ENCODE assay signal across 15 cellular contexts in the genomic region with DNA sequence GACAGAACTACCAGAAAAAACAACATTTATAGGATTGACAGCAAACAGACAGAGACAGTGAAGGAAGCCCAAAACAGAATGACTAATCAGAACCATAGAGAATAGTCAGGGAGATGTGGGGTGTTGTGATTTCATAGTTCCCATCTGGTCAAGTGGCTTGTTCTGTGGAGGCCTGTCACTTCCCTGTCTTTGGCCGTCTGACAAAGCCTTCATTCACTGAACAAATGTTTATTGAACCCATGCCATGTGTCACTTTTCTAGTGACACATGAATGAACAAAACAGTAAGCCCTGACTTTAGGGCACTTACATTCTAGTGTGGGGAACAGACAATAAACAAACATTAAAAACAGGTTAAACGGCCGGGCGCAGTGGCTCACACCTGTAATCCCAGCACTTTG. TPM values are rescaled to one million over a fixed set of nuclear protein-coding genes. Genes with fewer than 3 reads are reported as not detected.
DNase-seq lines count a peak whose midpoint lies in the region; ATAC-seq and TF ChIP-seq lines count a peak whose summit lies in the region.
"Had no signal": no experiment of that assay in that cellular context is flagged by ENCODE, and none has a peak within 500 bp of the region (broad histone marks: within the 10 kb centered on the region; RNA-seq: fewer than 3 reads in every experiment).

No MANE protein-coding gene starts in this region.

- H3K36me3 Mint-ChIP-seq in stimulated activated naive CD8-positive, alpha-beta T cell treated with anti-CD3 and anti-CD28 coated beads, Interleukin-15, Interleukin-2, amounts not matched to agents 100 ng/mL and 50 ng/mL, for 24 hours (ENCODE audit: low read depth) = peaks cover 9% of the 10 kb centered on the region
- H3K36me3 Mint-ChIP-seq in WTC11 (peaks cover 3% of the 10 kb centered on the region), endothelial cell (ENCODE audit: low read depth, unreplicated experiment) (peaks cover 3% of the 10 kb centered on the region)

- TF ChIP-seq CTCF in WTC11 (IDR thresholded peaks at IDR 0.05) (no peak), vagina (IDR thresholded peaks at IDR 0.05) (no peak), endothelial cell (IDR thresholded peaks at IDR 0.05; ENCODE audit: unreplicated experiment) (no peak)

- no peaks in the 10 kb centered on the region for H3K27me3 ChIP-seq in vagina

- no peak overlapping the region for H3K27ac ChIP-seq in vagina

- CTCF ChIA-PET in WTC11 (lab: Charles Lee) = interaction anchor here (0.6 to 1.3 kb wide), 6 partner anchors 98 to 1974 kb away, joined by 3 to 6 read pairs (median 3); a partner anchor contains a TSS

- no peak for ATAC-seq in stimulated activated naive CD8-positive, alpha-beta T cell treated with anti-CD3 and anti-CD28 coated beads, Interleukin-15, Interleukin-2, amounts not matched to agents 100 U/mL and 50 U/mL, for 24 hours
- no peak for ATAC-seq in WTC11
- ATAC-seq: K562 had no signal

- H3K27ac Mint-ChIP-seq in stimulated activated naive CD8-positive, alpha-beta T cell treated with anti-CD3 and anti-CD28 coated beads, Interleukin-15, Interleukin-2, amounts not matched to agents 100 ng/mL and 50 ng/mL, for 24 hours = peak overlapping the region; percentile 5
- peak overlapping the region; percentile 15; the same call in 1 of the 2 replicates for H3K27ac Mint-ChIP-seq in WTC11
- no peak overlapping the region for H3K27ac Mint-ChIP-seq in endothelial cell (ENCODE audit: unreplicated experiment)

- intact Hi-C loops in posterior vena cava (cut with DNase I) = no loop called here
- intact Hi-C loops in vagina (cut with DNase I) = loop anchor here (10.0 kb wide), 1 partner anchor 445 kb away; no protein-coding TSS in a partner anchor

- H3K36me3 ChIP-seq in vagina = no peaks in the 10 kb centered on the region

- H3K9me3 ChIP-seq in vagina = no peaks in the 10 kb centered on the region

- POLR2A ChIA-PET in WTC11 (lab: Charles Lee) = interaction anchor here (0.6 to 0.7 kb wide), 3 partner anchors 74 to 328 kb away, joined by 3 to 9 read pairs (median 7); a partner anchor contains a TSS

- no peak for TF ChIP-seq POLR2A in vagina (IDR thresholded peaks at IDR 0.05)

- H3K4me1 Mint-ChIP-seq in stimulated activated naive CD8-positive, alpha-beta T cell treated with anti-CD3 and anti-CD28 coated beads, Interleukin-15, Interleukin-2, amounts not matched to agents 100 ng/mL and 50 ng/mL, for 24 hours (ENCODE audit: low read depth) = peaks cover 33% of the 10 kb centered on the region
- H3K4me1 Mint-ChIP-seq in WTC11 (peaks cover 15% of the 10 kb centered on the region), endothelial cell (ENCODE audit: unreplicated experiment) (peaks cover 11% of the 10 kb centered on the region)

- DNase-seq in stimulated activated naive CD8-positive, alpha-beta T cell treated with anti-CD3 and anti-CD28 coated beads, Interleukin-15, Interleukin-2, amounts not matched to agents 100 U/mL and 50 U/mL, for 24 hours = no peak
- DNase-seq in WTC11 (ENCODE audit: low spot score) (no peak), inferior parietal cortex (ENCODE audit: extremely low spot score) (peak; percentile 32), posterior vena cava (ENCODE audit: low spot score) (no peak), vagina (ENCODE audit: extremely low spot score in 2 of 2) (no peak), endothelial cell (ENCODE audit: low spot score) (no peak)
- DNase-seq in activated CD8-positive, alpha-beta memory T cell treated with anti-CD3 and anti-CD28 coated beads for 24 hours = no peak
- DNase-seq: activated CD4-positive, CD25-positive, alpha-beta regulatory T cell; activated T-cell treated with anti-CD3 and anti-CD28 coated beads, Interleukin-2, amount 50 U/mL, for 1 hour; aorta; GF-D8; GOT3; NCI-H187 had no signal

- H3K27me3 Mint-ChIP-seq in stimulated activated naive CD8-positive, alpha-beta T cell treated with anti-CD3 and anti-CD28 coated beads, Interleukin-15, Interleukin-2, amounts not matched to agents 100 ng/mL and 50 ng/mL, for 24 hours = no peaks in the 10 kb centered on the region
- H3K27me3 Mint-ChIP-seq in WTC11 (ENCODE audit: low read depth) (peaks cover 4% of the 10 kb centered on the region), endothelial cell (ENCODE audit: unreplicated experiment) (peaks cover 18% of the 10 kb centered on the region)

- H3K4me1 ChIP-seq in vagina = peaks cover 24% of the 10 kb centered on the region

- H3K4me3 Mint-ChIP-seq in stimulated activated naive CD8-positive, alpha-beta T cell treated with anti-CD3 and anti-CD28 coated beads, Interleukin-15, Interleukin-2, amounts not matched to agents 100 ng/mL and 50 ng/mL, for 24 hours = no peak overlapping the region
- no peak overlapping the region for H3K4me3 Mint-ChIP-seq in WTC11
- H3K4me3 Mint-ChIP-seq in endothelial cell (ENCODE audit: unreplicated experiment) = no peak overlapping the region

- H3K9me3 Mint-ChIP-seq in stimulated activated naive CD8-positive, alpha-beta T cell treated with anti-CD3 and anti-CD28 coated beads, Interleukin-15, Interleukin-2, amounts not matched to agents 100 ng/mL and 50 ng/mL, for 24 hours = no peaks in the 10 kb centered on the region
- H3K9me3 Mint-ChIP-seq in WTC11 (no peaks in the 10 kb centered on the region), endothelial cell (ENCODE audit: unreplicated experiment) (no peaks in the 10 kb centered on the region)

- H3K4me3 ChIP-seq in vagina = no peak overlapping the region
- H3K4me3 ChIP-seq: K562 had no signal

TF ChIP-seq in WTC11, 78 proteins besides CTCF, POLR2A, EP300 and RAD21 (continues in another document):
- TF ChIP-seq, protein P1, sequence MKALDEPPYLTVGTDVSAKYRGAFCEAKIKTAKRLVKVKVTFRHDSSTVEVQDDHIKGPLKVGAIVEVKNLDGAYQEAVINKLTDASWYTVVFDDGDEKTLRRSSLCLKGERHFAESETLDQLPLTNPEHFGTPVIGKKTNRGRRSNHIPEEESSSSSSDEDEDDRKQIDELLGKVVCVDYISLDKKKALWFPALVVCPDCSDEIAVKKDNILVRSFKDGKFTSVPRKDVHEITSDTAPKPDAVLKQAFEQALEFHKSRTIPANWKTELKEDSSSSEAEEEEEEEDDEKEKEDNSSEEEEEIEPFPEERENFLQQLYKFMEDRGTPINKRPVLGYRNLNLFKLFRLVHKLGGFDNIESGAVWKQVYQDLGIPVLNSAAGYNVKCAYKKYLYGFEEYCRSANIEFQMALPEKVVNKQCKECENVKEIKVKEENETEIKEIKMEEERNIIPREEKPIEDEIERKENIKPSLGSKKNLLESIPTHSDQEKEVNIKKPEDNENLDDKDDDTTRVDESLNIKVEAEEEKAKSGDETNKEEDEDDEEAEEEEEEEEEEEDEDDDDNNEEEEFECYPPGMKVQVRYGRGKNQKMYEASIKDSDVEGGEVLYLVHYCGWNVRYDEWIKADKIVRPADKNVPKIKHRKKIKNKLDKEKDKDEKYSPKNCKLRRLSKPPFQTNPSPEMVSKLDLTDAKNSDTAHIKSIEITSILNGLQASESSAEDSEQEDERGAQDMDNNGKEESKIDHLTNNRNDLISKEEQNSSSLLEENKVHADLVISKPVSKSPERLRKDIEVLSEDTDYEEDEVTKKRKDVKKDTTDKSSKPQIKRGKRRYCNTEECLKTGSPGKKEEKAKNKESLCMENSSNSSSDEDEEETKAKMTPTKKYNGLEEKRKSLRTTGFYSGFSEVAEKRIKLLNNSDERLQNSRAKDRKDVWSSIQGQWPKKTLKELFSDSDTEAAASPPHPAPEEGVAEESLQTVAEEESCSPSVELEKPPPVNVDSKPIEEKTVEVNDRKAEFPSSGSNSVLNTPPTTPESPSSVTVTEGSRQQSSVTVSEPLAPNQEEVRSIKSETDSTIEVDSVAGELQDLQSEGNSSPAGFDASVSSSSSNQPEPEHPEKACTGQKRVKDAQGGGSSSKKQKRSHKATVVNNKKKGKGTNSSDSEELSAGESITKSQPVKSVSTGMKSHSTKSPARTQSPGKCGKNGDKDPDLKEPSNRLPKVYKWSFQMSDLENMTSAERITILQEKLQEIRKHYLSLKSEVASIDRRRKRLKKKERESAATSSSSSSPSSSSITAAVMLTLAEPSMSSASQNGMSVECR (CRISPR knock-in tag; IDR thresholded peaks at IDR 0.05; ENCODE audit: borderline replicate concordance) = no peak
- TF ChIP-seq ETV6 (CRISPR knock-in tag; IDR thresholded peaks at IDR 0.05) (no peak), RELA (CRISPR knock-in tag; IDR thresholded peaks at IDR 0.05; ENCODE audit: borderline replicate concordance) (no peak)
- TF ChIP-seq, protein P2, sequence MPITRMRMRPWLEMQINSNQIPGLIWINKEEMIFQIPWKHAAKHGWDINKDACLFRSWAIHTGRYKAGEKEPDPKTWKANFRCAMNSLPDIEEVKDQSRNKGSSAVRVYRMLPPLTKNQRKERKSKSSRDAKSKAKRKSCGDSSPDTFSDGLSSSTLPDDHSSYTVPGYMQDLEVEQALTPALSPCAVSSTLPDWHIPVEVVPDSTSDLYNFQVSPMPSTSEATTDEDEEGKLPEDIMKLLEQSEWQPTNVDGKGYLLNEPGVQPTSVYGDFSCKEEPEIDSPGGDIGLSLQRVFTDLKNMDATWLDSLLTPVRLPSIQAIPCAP (CRISPR knock-in tag; IDR thresholded peaks at IDR 0.05) = no peak
- TF ChIP-seq, protein P3, sequence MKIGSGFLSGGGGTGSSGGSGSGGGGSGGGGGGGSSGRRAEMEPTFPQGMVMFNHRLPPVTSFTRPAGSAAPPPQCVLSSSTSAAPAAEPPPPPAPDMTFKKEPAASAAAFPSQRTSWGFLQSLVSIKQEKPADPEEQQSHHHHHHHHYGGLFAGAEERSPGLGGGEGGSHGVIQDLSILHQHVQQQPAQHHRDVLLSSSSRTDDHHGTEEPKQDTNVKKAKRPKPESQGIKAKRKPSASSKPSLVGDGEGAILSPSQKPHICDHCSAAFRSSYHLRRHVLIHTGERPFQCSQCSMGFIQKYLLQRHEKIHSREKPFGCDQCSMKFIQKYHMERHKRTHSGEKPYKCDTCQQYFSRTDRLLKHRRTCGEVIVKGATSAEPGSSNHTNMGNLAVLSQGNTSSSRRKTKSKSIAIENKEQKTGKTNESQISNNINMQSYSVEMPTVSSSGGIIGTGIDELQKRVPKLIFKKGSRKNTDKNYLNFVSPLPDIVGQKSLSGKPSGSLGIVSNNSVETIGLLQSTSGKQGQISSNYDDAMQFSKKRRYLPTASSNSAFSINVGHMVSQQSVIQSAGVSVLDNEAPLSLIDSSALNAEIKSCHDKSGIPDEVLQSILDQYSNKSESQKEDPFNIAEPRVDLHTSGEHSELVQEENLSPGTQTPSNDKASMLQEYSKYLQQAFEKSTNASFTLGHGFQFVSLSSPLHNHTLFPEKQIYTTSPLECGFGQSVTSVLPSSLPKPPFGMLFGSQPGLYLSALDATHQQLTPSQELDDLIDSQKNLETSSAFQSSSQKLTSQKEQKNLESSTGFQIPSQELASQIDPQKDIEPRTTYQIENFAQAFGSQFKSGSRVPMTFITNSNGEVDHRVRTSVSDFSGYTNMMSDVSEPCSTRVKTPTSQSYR (CRISPR knock-in tag; IDR thresholded peaks at IDR 0.05) = no peak
- TF ChIP-seq, protein P4, sequence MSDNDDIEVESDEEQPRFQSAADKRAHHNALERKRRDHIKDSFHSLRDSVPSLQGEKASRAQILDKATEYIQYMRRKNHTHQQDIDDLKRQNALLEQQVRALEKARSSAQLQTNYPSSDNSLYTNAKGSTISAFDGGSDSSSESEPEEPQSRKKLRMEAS (CRISPR knock-in tag; IDR thresholded peaks at IDR 0.05) = no peak

RNA-seq across cellular contexts. Expression of a gene that starts 3.2 kb away (rescaled TPM):
- 202 to 228 TPM (median 202 TPM) in 3 replicates for total RNA-seq in WTC11 (2021)
- 10 to 100 TPM; 92.3 to 93.8 TPM for total RNA-seq in posterior vena cava
- total RNA-seq in vagina = 93.1 TPM
- 126 TPM for total RNA-seq in endothelial cell (ENCODE audit: unreplicated experiment)
